In genomic region chr6:39980839-39981580, GRCh38 we compare ENCODE assay signal across 9 cellular contexts. TPM values are rescaled to one million over a fixed set of nuclear protein-coding genes. Genes with fewer than 3 reads are reported as not detected.
DNase-seq lines count a peak whose midpoint lies in the region; ATAC-seq and TF ChIP-seq lines count a peak whose summit lies in the region.
"Had no signal": no experiment of that assay in that cellular context is flagged by ENCODE, and none has a peak within 500 bp of the region (broad histone marks: within the 10 kb centered on the region; RNA-seq: fewer than 3 reads in every experiment).

No MANE protein-coding gene starts in this region.

- TF ChIP-seq POLR2A in NB4 (IDR thresholded peaks at IDR 0.05; ENCODE audit: extremely low read depth, insufficient read length), result no peak

- POLR2A ChIA-PET in activated CD4-positive, alpha-beta T cell treated with anti-CD3 and anti-CD28 coated beads, Interleukin-2, amount 10 ng/mL, durations not matched to agents 7 days and 5 days (lab: Charles Lee), result no interaction called here

- no peak overlapping the region for H3K4me3 ChIP-seq in NB4 (ENCODE audit: low read depth, low read length)

- peaks cover 2% of the 10 kb centered on the region for H3K27me3 Mint-ChIP-seq in activated CD4-positive, alpha-beta T cell treated with anti-CD3 and anti-CD28 coated beads, Interleukin-2, amount 10 ng/mL, durations not matched to agents 7 days and 5 days

- ATAC-seq in Right ventricle myocardium superior (ENCODE audit: poor library complexity), result peak; percentile 87
- no peak for ATAC-seq in HG03442 (IDR thresholded peaks at IDR 0.05; ENCODE audit: unreplicated experiment)

- CTCF ChIA-PET in activated CD4-positive, alpha-beta T cell treated with anti-CD3 and anti-CD28 coated beads, Interleukin-2, amount 10 ng/mL, durations not matched to agents 7 days and 5 days (lab: Charles Lee), result interaction anchor here (0.9 kb wide), 1 partner anchor 931 kb away, joined by 3 read pairs; no protein-coding TSS in a partner anchor

- H3K4me1 Mint-ChIP-seq in activated CD4-positive, alpha-beta T cell treated with anti-CD3 and anti-CD28 coated beads, Interleukin-2, amount 10 ng/mL, durations not matched to agents 7 days and 5 days, result no peaks in the 10 kb centered on the region

- peak; percentile 39 for TF ChIP-seq CTCF in NB4 (IDR thresholded peaks at IDR 0.05; ENCODE audit: low read depth, low read length)
- peak; percentile 73 for TF ChIP-seq CTCF in VCaP (conservative IDR thresholded peaks at IDR 0.05)

- peak; percentile 21 for DNase-seq in activated CD4-positive, alpha-beta T cell treated with anti-CD3 and anti-CD28 coated beads, Interleukin-2, amount 10 ng/mL, durations not matched to agents 7 days and 5 days
- DNase-seq in activated CD4-positive, alpha-beta T cell treated with anti-CD3 and anti-CD28 coated beads, Interleukin-2, amount 50 U/mL, for 4 hours, result no peak
- peak; percentile 58 for DNase-seq in NB4 (ENCODE audit: low read depth)
- no peak for DNase-seq in Right ventricle myocardium superior
- DNase-seq in putamen (ENCODE audit: low spot score), result peak; percentile 25
- no peak for DNase-seq in islet precursor cell

- no peak overlapping the region for H3K27ac Mint-ChIP-seq in activated CD4-positive, alpha-beta T cell treated with anti-CD3 and anti-CD28 coated beads, Interleukin-2, amount 10 ng/mL, durations not matched to agents 7 days and 5 days
- H3K27ac Mint-ChIP-seq: activated naive CD8-positive, alpha-beta T cell had no signal

- no peaks in the 10 kb centered on the region for H3K9me3 Mint-ChIP-seq in activated CD4-positive, alpha-beta T cell treated with anti-CD3 and anti-CD28 coated beads, Interleukin-2, amount 10 ng/mL, durations not matched to agents 7 days and 5 days

- intact Hi-C loops in Right ventricle myocardium superior (cut with DNase I), result loop anchor here (5.0 to 10.0 kb wide), 2 partner anchors 326 to 864 kb away; no protein-coding TSS in a partner anchor

- no peak overlapping the region for H3K27ac ChIP-seq in VCaP

- H3K36me3 Mint-ChIP-seq in activated CD4-positive, alpha-beta T cell treated with anti-CD3 and anti-CD28 coated beads, Interleukin-2, amount 10 ng/mL, durations not matched to agents 7 days and 5 days (ENCODE audit: low read depth), result no peaks in the 10 kb centered on the region
- H3K36me3 Mint-ChIP-seq: activated naive CD8-positive, alpha-beta T cell had no signal

- no peak overlapping the region for H3K4me3 Mint-ChIP-seq in activated CD4-positive, alpha-beta T cell treated with anti-CD3 and anti-CD28 coated beads, Interleukin-2, amount 10 ng/mL, durations not matched to agents 7 days and 5 days
- H3K4me3 Mint-ChIP-seq: activated naive CD8-positive, alpha-beta T cell had no signal

RNA-seq across cellular contexts. Expression of gene MOCS1, which starts 46.7 kb away (rescaled TPM):
- total RNA-seq in activated CD4-positive, alpha-beta T cell treated with anti-CD3 and anti-CD28 coated beads, Interleukin-2, amount 10 ng/mL, durations not matched to agents 7 days and 5 days, result 1 to 10 TPM; 1.7 to 1.8 TPM
- total RNA-seq in Right ventricle myocardium superior, result 29.7 TPM

Comparison
In these comparisons a context has a peak if more than half of its experiments do, and no peak if none do; other contexts are left out.
1. DNase-seq: peak in activated CD4-positive, alpha-beta T cell treated with anti-CD3 and anti-CD28 coated beads, Interleukin-2, amount 10 ng/mL, durations not matched to agents 7 days and 5 days (single experiment), NB4 (single experiment) and putamen (single experiment); none in activated CD4-positive, alpha-beta T cell treated with anti-CD3 and anti-CD28 coated beads, Interleukin-2, amount 50 U/mL, for 4 hours (0 of 2), Right ventricle myocardium superior (single experiment) and islet precursor cell (single experiment).
2. RNA of gene MOCS1, which starts 46.7 kb away (total RNA-seq): 29.7 TPM in Right ventricle myocardium superior (single experiment); 1.7 to 1.8 TPM in activated CD4-positive, alpha-beta T cell treated with anti-CD3 and anti-CD28 coated beads, Interleukin-2, amount 10 ng/mL, durations not matched to agents 7 days and 5 days; every median in the first group is over 10 times any median in the second.